ENCODE assay signal across 8 cellular contexts in genomic region chr6:137313928-137314855, GRCh38.
DNase-seq lines count a peak whose midpoint lies in the region; ATAC-seq and TF ChIP-seq lines count a peak whose summit lies in the region.

No MANE protein-coding gene starts in this region.

- H3K27ac ChIP-seq in DND-41 (ENCODE audit: low read length): no peak overlapping the region
- H3K27ac ChIP-seq in OCI-LY1 (ENCODE audit: low read depth, low read length, poor library complexity, severe bottlenecking): no peak overlapping the region

- no peaks in the 10 kb centered on the region for H3K27me3 ChIP-seq in DND-41 (ENCODE audit: insufficient read depth, low read length, poor library complexity)
- H3K27me3 ChIP-seq in OCI-LY1 (ENCODE audit: insufficient read depth, low read length): no peaks in the 10 kb centered on the region

- H3K79me2 ChIP-seq in DND-41 (ENCODE audit: insufficient read depth, low read length) (no peaks in the 10 kb centered on the region), OCI-LY1 (ENCODE audit: insufficient read depth, low read length) (no peaks in the 10 kb centered on the region)

- H3F3A ChIP-seq in OCI-LY1 (ENCODE audit: insufficient read depth, low read length): no peaks in the 10 kb centered on the region

- TF ChIP-seq CTCF in DND-41 (IDR thresholded peaks at IDR 0.05; ENCODE audit: borderline replicate concordance, extremely low read depth, low read length, poor library complexity, severe bottlenecking) (peak; percentile 97), OCI-LY1 (IDR thresholded peaks at IDR 0.05; ENCODE audit: low read length) (peak; percentile 97), epithelial cell of proximal tubule (conservative IDR thresholded peaks at IDR 0.05; ENCODE audit: low read depth, low read length) (peak; percentile 92)

- peak overlapping the region in 3 of 8 donors; percentile 16 to 78 (median 78) for H3K4me3 Mint-ChIP-seq in naive B cell

- H4K20me1 ChIP-seq in DND-41 (ENCODE audit: insufficient read depth, low read length): no peaks in the 10 kb centered on the region
- H4K20me1 ChIP-seq in OCI-LY1 (ENCODE audit: insufficient read depth, low read length): no peaks in the 10 kb centered on the region

- DNase-seq in DND-41 (peak; percentile 79), HT1080 (ENCODE audit: low read depth) (peak; percentile 50), epithelial cell of proximal tubule (ENCODE audit: low read depth) (peak; percentile 42), naive B cell (peak; percentile 55)
- DNase-seq in activated CD8-positive, alpha-beta memory T cell treated with anti-CD3 and anti-CD28 coated beads, Interleukin-2, amount 50 U/mL, for 48 hours: peak; percentile 82
- peak; percentile 54 for DNase-seq in stimulated activated CD8-positive, alpha-beta memory T cell treated with anti-CD3 and anti-CD28 coated beads, Interleukin-7, amount 100 ng/mL, for 24 hours (ENCODE audit: low read depth)

- H3K36me3 ChIP-seq in DND-41 (ENCODE audit: insufficient read depth, low read length) (no peaks in the 10 kb centered on the region), OCI-LY1 (ENCODE audit: insufficient read depth, low read length) (no peaks in the 10 kb centered on the region)

- ATAC-seq in DND-41 (ENCODE audit: insufficient read depth, low read depth) (peak; percentile 96), naive B cell (ENCODE audit: low read depth in 2 of 2) (peak; percentile 90 to 97), GM18868 (IDR thresholded peaks at IDR 0.05; ENCODE audit: unreplicated experiment) (no peak)

- no peak overlapping the region for H3K4me3 ChIP-seq in DND-41 (ENCODE audit: low read depth in 1 of 2, low read length in 2 of 2)
- no peak overlapping the region for H3K4me3 ChIP-seq in OCI-LY1 (ENCODE audit: low read depth, low read length, poor library complexity, severe bottlenecking)
- no peak overlapping the region for H3K4me3 ChIP-seq in epithelial cell of proximal tubule (ENCODE audit: low read depth, low read length)

- H3K9me3 ChIP-seq in DND-41 (ENCODE audit: insufficient read depth, low read length, severe bottlenecking): no peaks in the 10 kb centered on the region
- no peaks in the 10 kb centered on the region for H3K9me3 ChIP-seq in OCI-LY1 (ENCODE audit: low read length)

- peaks cover 15% of the 10 kb centered on the region for H3K4me1 ChIP-seq in DND-41 (ENCODE audit: insufficient read depth, low read length)
- H3K4me1 ChIP-seq in OCI-LY1 (ENCODE audit: insufficient read depth, low read length, severe bottlenecking): no peaks in the 10 kb centered on the region

- peak overlapping the region in 1 of 6 donors; percentile 12 for H3K27ac Mint-ChIP-seq in naive B cell

- no peaks in the 10 kb centered on the region for H3K36me3 Mint-ChIP-seq in naive B cell

- peaks cover 21 to 34% (median 24%) of the 10 kb centered on the region in 3 donors for H3K4me1 Mint-ChIP-seq in naive B cell

- peaks cover 0 to 5% (median 0%) of the 10 kb centered on the region in 7 donors for H3K9me3 Mint-ChIP-seq in naive B cell

- no peak overlapping the region for H2AFZ ChIP-seq in DND-41 (ENCODE audit: low read depth, low read length)
- H2AFZ ChIP-seq in OCI-LY1 (ENCODE audit: low read length): no peak overlapping the region

- H3K9me2 ChIP-seq in OCI-LY1 (ENCODE audit: low read depth, low read length): no peaks in the 10 kb centered on the region

- H3K27me3 Mint-ChIP-seq in naive B cell: no peaks in the 10 kb centered on the region

- no peak overlapping the region for H3K9ac ChIP-seq in DND-41 (ENCODE audit: low read depth, low read length)
- H3K9ac ChIP-seq in OCI-LY1 (ENCODE audit: low read length): no peak overlapping the region

- H3K4me2 ChIP-seq in DND-41 (ENCODE audit: insufficient read depth, low read length): 0 out of 2 replicates have a peak overlapping the region, but pooled peaks have one; percentile 8
- no peak overlapping the region for H3K4me2 ChIP-seq in OCI-LY1 (ENCODE audit: low read length)
